12 cellular contexts compared by ENCODE assay signal in the genomic region with DNA sequence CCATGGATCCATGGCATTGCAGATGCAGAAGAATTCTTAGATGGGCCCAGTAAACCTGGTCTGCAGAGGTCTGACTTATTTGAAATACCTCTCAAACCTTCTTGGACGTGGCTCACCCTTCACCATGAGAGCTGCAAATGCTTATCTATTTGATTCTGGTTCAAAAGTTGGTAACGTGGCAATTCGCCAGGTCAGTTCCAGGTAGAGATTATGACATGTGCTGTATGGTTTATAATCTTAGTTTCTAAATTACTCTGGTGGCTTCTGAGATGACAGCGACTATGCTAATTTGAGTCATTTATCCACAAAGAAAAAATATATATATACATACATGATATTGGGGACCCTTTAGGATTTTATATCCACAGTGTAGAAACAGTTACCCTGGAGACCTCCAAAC.
DNase-seq lines count a peak whose midpoint lies in the region; ATAC-seq, FAIRE-seq and TF ChIP-seq lines count a peak whose summit lies in the region.
"Had no signal": no experiment of that assay in that cellular context is flagged by ENCODE, and none has a peak within 500 bp of the region (broad histone marks: within the 10 kb centered on the region; RNA-seq: fewer than 3 reads in every experiment).

No MANE protein-coding gene starts in this region.

- H3K27me3 ChIP-seq in Panc1 (ENCODE audit: control insufficient read depth, insufficient read depth, low read length), result no peaks in the 10 kb centered on the region

- no TSS peak for BruUV-seq in Panc1 (replicated peaks; lab: Mats Ljungman, UMichigan)

- H3K4me1 ChIP-seq in Panc1 (ENCODE audit: control insufficient read depth, insufficient read depth, low read length), result peaks cover 37% of the 10 kb centered on the region

- CTCF ChIA-PET in Panc1 (lab: Charles Lee), result no interaction called here

- in situ Hi-C loops in Panc1 (cut with HindIII; ENCODE audit: low pct_unique_long_range_greater_than_20kb, low sequenced_read_pairs), result no loop called here

- TF ChIP-seq CTCF in Panc1 (IDR thresholded peaks at IDR 0.05), result no peak
- no peak for TF ChIP-seq CTCF in D721Med (IDR thresholded peaks at IDR 0.05; ENCODE audit: insufficient read depth, missing control alignments)

- intact Hi-C loops in Panc1 (cut with micrococcal nuclease; ENCODE audit: unreplicated experiment) (no loop called here), left colon (cut with DNase I, micrococcal nuclease) (no loop called here)

- FAIRE-seq in D721Med (lab: Jason Lieb, UNC), result no peak
- FAIRE-seq: endometrium, H1 had no signal

- H3K36me3 ChIP-seq in Panc1 (ENCODE audit: control insufficient read depth, insufficient read depth, low read length), result peaks cover 15% of the 10 kb centered on the region; the same call in 1 of the 2 replicates

- peak; percentile 70 for DNase-seq in activated effector memory CD4-positive, alpha-beta T cell treated with anti-CD3 and anti-CD28 coated beads, Interleukin-2, amount 50 U/mL, for 16 hours
- DNase-seq in activated effector memory CD4-positive, alpha-beta T cell treated with Interleukin-2 at 50 U/mL for 16 hours, result no peak
- DNase-seq in Panc1 (ENCODE audit: low read depth, low spot score), result no peak
- DNase-seq in left colon, result peak; percentile 44 to 67
- peak; percentile 16 to 62 for DNase-seq in stimulated activated CD8-positive, alpha-beta memory T cell treated with anti-CD3 and anti-CD28 coated beads, Interleukin-7, amount 100 ng/mL, for 48 hours (ENCODE audit: extremely low read depth in 1 of 2, low read depth in 1 of 2)
- DNase-seq in D721Med (ENCODE audit: insufficient read length, low spot score), result no peak
- DNase-seq: aorta, midbrain had no signal

- POLR2A ChIA-PET in Panc1 (lab: Charles Lee), result no interaction called here

- no peaks in the 10 kb centered on the region for H3K9me3 ChIP-seq in Panc1 (ENCODE audit: control insufficient read depth, insufficient read depth, low read depth, low read length)

- H3K27ac ChIP-seq in Panc1 (ENCODE audit: low read length), result peak overlapping the region; percentile 100

- ATAC-seq in Panc1, result no peak
- peak; percentile 37 for ATAC-seq in left colon
- no peak for ATAC-seq in HG03039 (IDR thresholded peaks at IDR 0.05; ENCODE audit: unreplicated experiment)
- ATAC-seq in HG03097 (IDR thresholded peaks at IDR 0.05; ENCODE audit: low FRiP score, unreplicated experiment), result no peak

- no peak overlapping the region for H3K4me3 ChIP-seq in Panc1 (ENCODE audit: low read depth in 2 of 2, low read length in 2 of 2)

Comparison
In these comparisons a context has a peak if more than half of its experiments do, and no peak if none do; other contexts are left out.
1. DNase-seq: peak in activated effector memory CD4-positive, alpha-beta T cell treated with anti-CD3 and anti-CD28 coated beads, Interleukin-2, amount 50 U/mL, for 16 hours (single experiment), left colon (2 of 2) and stimulated activated CD8-positive, alpha-beta memory T cell treated with anti-CD3 and anti-CD28 coated beads, Interleukin-7, amount 100 ng/mL, for 48 hours (2 of 2); none in activated effector memory CD4-positive, alpha-beta T cell treated with Interleukin-2 at 50 U/mL for 16 hours (single experiment), Panc1 (single experiment) and D721Med (single experiment).